In the genomic region with DNA sequence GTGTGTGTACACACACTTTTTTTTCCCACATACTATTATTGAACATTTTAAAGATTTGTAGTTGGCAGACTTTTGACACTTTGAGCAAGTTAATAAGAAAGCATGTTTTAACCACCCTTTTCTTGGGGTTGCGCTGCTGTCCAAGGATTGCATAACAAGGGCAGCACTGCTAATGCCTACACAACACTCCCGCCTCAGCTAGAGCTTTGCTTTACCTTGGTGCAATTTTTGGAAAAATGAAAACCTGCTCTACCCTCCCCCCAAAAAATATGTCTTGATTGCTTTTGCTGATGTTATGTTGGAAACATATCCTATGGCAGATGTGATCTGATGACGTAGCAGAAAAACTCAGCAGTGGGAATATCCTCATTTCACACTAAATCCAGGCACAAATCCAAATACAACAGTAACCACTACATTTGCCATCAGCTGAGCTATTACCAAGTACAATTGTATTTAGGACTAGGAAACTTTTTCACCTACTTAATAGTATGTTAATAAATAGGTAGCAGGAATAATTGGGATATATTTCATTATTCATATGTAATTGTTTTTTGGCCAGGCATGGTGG, we compare ENCODE assay signal across 12 cellular contexts. TPM values are rescaled to one million over a fixed set of nuclear protein-coding genes. Genes with fewer than 3 reads are reported as not detected.
DNase-seq lines count a peak whose midpoint lies in the region; ATAC-seq, FAIRE-seq and TF ChIP-seq lines count a peak whose summit lies in the region.
"Had no signal": no experiment of that assay in that cellular context is flagged by ENCODE, and none has a peak within 500 bp of the region (broad histone marks: within the 10 kb centered on the region; RNA-seq: fewer than 3 reads in every experiment).

No MANE protein-coding gene starts in this region.

- ATAC-seq in A549 (no peak; a peak in 1 of 6 replicates), GM18858 (IDR thresholded peaks at IDR 0.05; ENCODE audit: unreplicated experiment) (no peak)

- H3K27me3 ChIP-seq in osteoblast (ENCODE audit: insufficient read depth, low read length), result no peaks in the 10 kb centered on the region
- H3K27me3 ChIP-seq: colonic mucosa, SJSA1 had no signal

- no peak for TF ChIP-seq EP300 in A549 (IDR thresholded peaks at IDR 0.05)

- peaks cover 51% of the 10 kb centered on the region for H3K36me3 ChIP-seq in OCI-LY7 (ENCODE audit: insufficient read depth, low read length)
- no peaks in the 10 kb centered on the region for H3K36me3 ChIP-seq in osteoblast (ENCODE audit: insufficient read depth, low read length)
- H3K36me3 ChIP-seq: colonic mucosa, SJSA1 had no signal

- BruUV-seq in OCI-LY7 (replicated peaks; lab: Mats Ljungman, UMichigan), result no TSS peak

- 87% methylated on average over 3 of the region's 3 CpGs for WGBS in A549 (ENCODE audit: missing lambda C conversion rate)

- H3K27ac ChIP-seq in A549, result no peak overlapping the region
- H3K27ac ChIP-seq in OCI-LY7 (ENCODE audit: low read depth, low read length, poor library complexity, severe bottlenecking), result peak overlapping the region; percentile 57
- peak overlapping the region; percentile 68 for H3K27ac ChIP-seq in osteoblast (ENCODE audit: low read depth, low read length)
- H3K27ac ChIP-seq: colonic mucosa, SJSA1 had no signal

- H4K20me1 ChIP-seq in OCI-LY7 (ENCODE audit: insufficient read depth, low read length), result no peaks in the 10 kb centered on the region
- H4K20me1 ChIP-seq in osteoblast (ENCODE audit: insufficient read depth, low read length), result peaks cover 81% of the 10 kb centered on the region

- H3K79me2 ChIP-seq in OCI-LY7 (ENCODE audit: insufficient read depth, low read depth, low read length) (peaks cover 93% of the 10 kb centered on the region), osteoblast (ENCODE audit: insufficient read depth, low read length) (peaks cover 96% of the 10 kb centered on the region)

- H3K9me3 ChIP-seq in A549 (no peaks in the 10 kb centered on the region), OCI-LY7 (ENCODE audit: low read length) (peaks cover 28% of the 10 kb centered on the region; the same call in 1 of the 2 replicates), osteoblast (ENCODE audit: low read depth, low read length) (no peaks in the 10 kb centered on the region)
- H3K9me3 ChIP-seq: colonic mucosa, SJSA1 had no signal

- TF ChIP-seq POLR2A in A549 (IDR thresholded peaks at IDR 0.05; ENCODE audit: low read length), result no peak
- no peak for TF ChIP-seq POLR2A in GM12891 (IDR thresholded peaks at IDR 0.05; ENCODE audit: low read depth, low read length)

- H2AFZ ChIP-seq in OCI-LY7 (ENCODE audit: low read length) (no peak overlapping the region), osteoblast (ENCODE audit: low read length) (no peak overlapping the region)

- no peak for TF ChIP-seq CTCF in A549 (IDR thresholded peaks at IDR 0.05)
- no peak for TF ChIP-seq CTCF in OCI-LY7 (conservative IDR thresholded peaks at IDR 0.05; ENCODE audit: low read length)
- TF ChIP-seq CTCF in osteoblast (IDR thresholded peaks at IDR 0.05; ENCODE audit: extremely low read depth, low read depth, low read length), result no peak

- POLR2A ChIA-PET in A549 (lab: Yijun Ruan, JAX) (interaction anchor here (0.6 kb wide), 1 partner anchor 11 kb away, joined by 3 read pairs; no protein-coding TSS in a partner anchor), OCI-LY7 (lab: Charles Lee) (interaction anchor here (0.6 to 1.7 kb wide), 2 partner anchors 10 to 26 kb away, joined by 3 to 6 read pairs; no protein-coding TSS in a partner anchor)

- DNase-seq in A549 (ENCODE audit: low read depth in 1 of 2, low spot score in 1 of 2), result no peak
- DNase-seq in OCI-LY7 (ENCODE audit: low spot score), result no peak
- DNase-seq in fibroblast of gingiva (ENCODE audit: low read depth), result peak; percentile 73
- DNase-seq in osteoblast (ENCODE audit: insufficient read length, low spot score, missing footprints), result peak; percentile 30
- DNase-seq in frontal cortex (ENCODE audit: low spot score in 2 of 2), result no peak
- DNase-seq in posterior cingulate gyrus, result no peak
- DNase-seq in GM12891 (ENCODE audit: insufficient read length, low spot score), result no peak
- DNase-seq: activated CD8-positive, alpha-beta memory T cell treated with anti-CD3 and anti-CD28 coated beads for 24 hours; NCI-H1417 had no signal

- CTCF ChIA-PET in A549 (lab: Yijun Ruan, JAX), result interaction anchor here (0.9 to 2.8 kb wide), 6 partner anchors 10 to 61 kb away, joined by 3 to 8 read pairs (median 5); no protein-coding TSS in a partner anchor
- CTCF ChIA-PET in OCI-LY7 (lab: Charles Lee; ENCODE audit: unreplicated experiment), result no interaction called here

- TF ChIP-seq RAD21 in A549 (conservative IDR thresholded peaks at IDR 0.05 in 1 of 2, IDR thresholded peaks at IDR 0.05 in 1 of 2), result no peak

- intact Hi-C loops in OCI-LY7 (cut with micrococcal nuclease; ENCODE audit: unreplicated experiment) (no loop called here), posterior cingulate gyrus (cut with DNase I) (no loop called here)

- FAIRE-seq in A549 (lab: Jason Lieb, UNC) (no peak), frontal cortex (lab: Jason Lieb, UNC) (no peak), GM12891 (lab: Jason Lieb, UNC) (no peak)

- H3K4me1 ChIP-seq in A549, result peaks cover 17% of the 10 kb centered on the region; the same call in 2 of the 3 replicates
- H3K4me1 ChIP-seq in OCI-LY7 (ENCODE audit: insufficient read depth, low read length, poor library complexity, severe bottlenecking), result peaks cover 75% of the 10 kb centered on the region
- peaks cover 17% of the 10 kb centered on the region for H3K4me1 ChIP-seq in osteoblast (ENCODE audit: insufficient read depth, low read length)
- H3K4me1 ChIP-seq: colonic mucosa, SJSA1 had no signal

- H3K9me2 ChIP-seq in OCI-LY7 (ENCODE audit: insufficient read depth, low read length), result no peaks in the 10 kb centered on the region

- no peak overlapping the region for H3K4me3 ChIP-seq in A549
- no peak overlapping the region for H3K4me3 ChIP-seq in OCI-LY7 (ENCODE audit: low read depth, low read length, poor library complexity, severe bottlenecking)
- no peak overlapping the region for H3K4me3 ChIP-seq in osteoblast (ENCODE audit: insufficient read depth, low read length)
- H3K4me3 ChIP-seq: colonic mucosa, SJSA1 had no signal

- no peak overlapping the region for H3K4me2 ChIP-seq in A549
- peak overlapping the region; percentile 56 for H3K4me2 ChIP-seq in OCI-LY7 (ENCODE audit: low read length)
- peak overlapping the region; percentile 49 for H3K4me2 ChIP-seq in osteoblast (ENCODE audit: insufficient read depth, low read length)

TF ChIP-seq in A549, 52 proteins besides CTCF, POLR2A, EP300 and RAD21:
- TF ChIP-seq, protein P1, sequence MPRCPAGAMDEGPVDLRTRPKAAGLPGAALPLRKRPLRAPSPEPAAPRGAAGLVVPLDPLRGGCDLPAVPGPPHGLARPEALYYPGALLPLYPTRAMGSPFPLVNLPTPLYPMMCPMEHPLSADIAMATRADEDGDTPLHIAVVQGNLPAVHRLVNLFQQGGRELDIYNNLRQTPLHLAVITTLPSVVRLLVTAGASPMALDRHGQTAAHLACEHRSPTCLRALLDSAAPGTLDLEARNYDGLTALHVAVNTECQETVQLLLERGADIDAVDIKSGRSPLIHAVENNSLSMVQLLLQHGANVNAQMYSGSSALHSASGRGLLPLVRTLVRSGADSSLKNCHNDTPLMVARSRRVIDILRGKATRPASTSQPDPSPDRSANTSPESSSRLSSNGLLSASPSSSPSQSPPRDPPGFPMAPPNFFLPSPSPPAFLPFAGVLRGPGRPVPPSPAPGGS (IDR thresholded peaks at IDR 0.05), result no peak
- TF ChIP-seq MAFK (IDR thresholded peaks at IDR 0.05; ENCODE audit: partially characterized antibody) (peak; percentile 79), CEBPB (IDR thresholded peaks at IDR 0.05) (peak in 1 of 2 experiments; percentile 50; a peak in 2 of 4 replicates)

TF ChIP-seq in GM12891, 5 proteins besides CTCF, POLR2A, EP300 and RAD21:
- no peak for TF ChIP-seq SPI1 (IDR thresholded peaks at IDR 0.05; ENCODE audit: low read depth, low read length)
- no peak for TF ChIP-seq POLR2AphosphoS5 (IDR thresholded peaks at IDR 0.05; ENCODE audit: low read depth, low read length)
- no peak for TF ChIP-seq PAX5 (IDR thresholded peaks at IDR 0.05; ENCODE audit: insufficient read depth, low read length, severe bottlenecking)
- TF ChIP-seq TAF1 (IDR thresholded peaks at IDR 0.05; ENCODE audit: low read depth, low read length), result no peak
- no peak for TF ChIP-seq POU2F2 (IDR thresholded peaks at IDR 0.05; ENCODE audit: low read depth, low read length)
TF ChIP-seq in GM12891: peak in this region for 0.

RNA-seq across cellular contexts. Expression of a gene that starts 51.6 kb away (rescaled TPM):
- polyA plus RNA-seq in A549 (2011; rRNA removed) (44.9 and 48.1 TPM in 2 replicates), A549 (2017; fragmentation: RNase III; extraction: RNeasy Plus Mini Kit Qiagen cat#74134 plus additional on column Dnase treatment) (37.9 to 41.7 TPM (median 41.2 TPM) in 3 replicates)
- polyA plus RNA-seq in A549 (2012; cell fraction: cytosol; rRNA removed), result 19.9 and 20.4 TPM in 2 replicates
- polyA plus RNA-seq in A549 (2012; cell fraction: nucleus; rRNA removed), result 10.2 and 11.6 TPM in 2 replicates
- 34.8 and 36.2 TPM in 2 replicates for polyA minus RNA-seq in A549 (2011; rRNA and poly(A)+ RNA removed)
- 10.9 and 13.7 TPM in 2 replicates for total RNA-seq in OCI-LY7 (2014; rRNA removed; shearing (Covaris generic))
- total RNA-seq in OCI-LY7 (2022) (57.3 and 57.9 TPM in 2 replicates), osteoblast (21.4 and 22.4 TPM in 2 replicates), frontal cortex (28.5 TPM)
- 23.1 TPM for polyA plus RNA-seq in GM12891 (2012; ENCODE audit: low read depth, missing spikeins)

Comparison
In these comparisons a context has a peak if more than half of its experiments do, and no peak if none do; other contexts are left out.
1. DNase-seq: peak in fibroblast of gingiva (single experiment) and osteoblast (single experiment); none in A549 (0 of 2), OCI-LY7 (single experiment), frontal cortex (0 of 2), posterior cingulate gyrus (0 of 10) and GM12891 (single experiment).
2. H3K27ac ChIP-seq: peak in OCI-LY7 (single experiment) and osteoblast (single experiment); none in A549 (0 of 2).